In genomic region chr3:128374746-128375445, GRCh38 we compare ENCODE assay signal across 1 cellular context.
TF ChIP-seq lines count a peak whose summit lies in the region.

No MANE protein-coding gene starts in this region.

TF ChIP-seq in GM12878, 131 proteins besides CTCF, POLR2A, EP300 and RAD21 (continued from another document):
- TF ChIP-seq, protein P1, sequence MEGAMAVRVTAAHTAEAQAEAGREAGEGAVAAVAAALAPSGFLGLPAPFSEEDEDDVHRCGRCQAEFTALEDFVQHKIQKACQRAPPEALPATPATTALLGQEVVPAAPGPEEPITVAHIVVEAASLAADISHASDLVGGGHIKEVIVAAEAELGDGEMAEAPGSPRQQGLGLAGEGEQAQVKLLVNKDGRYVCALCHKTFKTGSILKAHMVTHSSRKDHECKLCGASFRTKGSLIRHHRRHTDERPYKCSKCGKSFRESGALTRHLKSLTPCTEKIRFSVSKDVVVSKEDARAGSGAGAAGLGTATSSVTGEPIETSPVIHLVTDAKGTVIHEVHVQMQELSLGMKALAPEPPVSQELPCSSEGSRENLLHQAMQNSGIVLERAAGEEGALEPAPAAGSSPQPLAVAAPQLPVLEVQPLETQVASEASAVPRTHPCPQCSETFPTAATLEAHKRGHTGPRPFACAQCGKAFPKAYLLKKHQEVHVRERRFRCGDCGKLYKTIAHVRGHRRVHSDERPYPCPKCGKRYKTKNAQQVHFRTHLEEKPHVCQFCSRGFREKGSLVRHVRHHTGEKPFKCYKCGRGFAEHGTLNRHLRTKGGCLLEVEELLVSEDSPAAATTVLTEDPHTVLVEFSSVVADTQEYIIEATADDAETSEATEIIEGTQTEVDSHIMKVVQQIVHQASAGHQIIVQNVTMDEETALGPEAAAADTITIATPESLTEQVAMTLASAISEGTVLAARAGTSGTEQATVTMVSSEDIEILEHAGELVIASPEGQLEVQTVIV (IDR thresholded peaks at IDR 0.05; ENCODE audit: borderline replicate concordance, partially characterized antibody), result no peak
- TF ChIP-seq ATF3 (IDR thresholded peaks at IDR 0.05; ENCODE audit: borderline replicate concordance, extremely low read depth, low read depth, low read length), result no peak
- peak; percentile 59; the same call in 1 of the 2 replicates for TF ChIP-seq SPI1 (IDR thresholded peaks at IDR 0.05; ENCODE audit: borderline replicate concordance, insufficient read depth, low read depth, low read length)
- TF ChIP-seq BCLAF1 (IDR thresholded peaks at IDR 0.05), result no peak
- no peak for TF ChIP-seq NKRF (conservative IDR thresholded peaks at IDR 0.05)
- TF ChIP-seq, protein P2, sequence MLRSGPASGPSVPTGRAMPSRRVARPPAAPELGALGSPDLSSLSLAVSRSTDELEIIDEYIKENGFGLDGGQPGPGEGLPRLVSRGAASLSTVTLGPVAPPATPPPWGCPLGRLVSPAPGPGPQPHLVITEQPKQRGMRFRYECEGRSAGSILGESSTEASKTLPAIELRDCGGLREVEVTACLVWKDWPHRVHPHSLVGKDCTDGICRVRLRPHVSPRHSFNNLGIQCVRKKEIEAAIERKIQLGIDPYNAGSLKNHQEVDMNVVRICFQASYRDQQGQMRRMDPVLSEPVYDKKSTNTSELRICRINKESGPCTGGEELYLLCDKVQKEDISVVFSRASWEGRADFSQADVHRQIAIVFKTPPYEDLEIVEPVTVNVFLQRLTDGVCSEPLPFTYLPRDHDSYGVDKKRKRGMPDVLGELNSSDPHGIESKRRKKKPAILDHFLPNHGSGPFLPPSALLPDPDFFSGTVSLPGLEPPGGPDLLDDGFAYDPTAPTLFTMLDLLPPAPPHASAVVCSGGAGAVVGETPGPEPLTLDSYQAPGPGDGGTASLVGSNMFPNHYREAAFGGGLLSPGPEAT (IDR thresholded peaks at IDR 0.05; ENCODE audit: low read depth), result no peak
- TF ChIP-seq KLF5 (IDR thresholded peaks at IDR 0.05; ENCODE audit: partially characterized antibody), result no peak
- TF ChIP-seq SMARCA5 (IDR thresholded peaks at IDR 0.05), result no peak
- no peak for TF ChIP-seq FOXM1 (IDR thresholded peaks at IDR 0.05; ENCODE audit: low read depth, low read length)
- TF ChIP-seq TCF7 (IDR thresholded peaks at IDR 0.05; ENCODE audit: borderline replicate concordance), result no peak
- TF ChIP-seq NFIC (IDR thresholded peaks at IDR 0.05; ENCODE audit: low read depth, low read length), result no peak
- TF ChIP-seq JUNB (IDR thresholded peaks at IDR 0.05), result no peak
- TF ChIP-seq MEF2B (IDR thresholded peaks at IDR 0.05; ENCODE audit: partially characterized antibody, poor library complexity, severe bottlenecking), result peak; percentile 90
- TF ChIP-seq RELA (IDR thresholded peaks at IDR 0.05; ENCODE audit: borderline replicate concordance, partially characterized antibody), result no peak
- TF ChIP-seq, protein P3, sequence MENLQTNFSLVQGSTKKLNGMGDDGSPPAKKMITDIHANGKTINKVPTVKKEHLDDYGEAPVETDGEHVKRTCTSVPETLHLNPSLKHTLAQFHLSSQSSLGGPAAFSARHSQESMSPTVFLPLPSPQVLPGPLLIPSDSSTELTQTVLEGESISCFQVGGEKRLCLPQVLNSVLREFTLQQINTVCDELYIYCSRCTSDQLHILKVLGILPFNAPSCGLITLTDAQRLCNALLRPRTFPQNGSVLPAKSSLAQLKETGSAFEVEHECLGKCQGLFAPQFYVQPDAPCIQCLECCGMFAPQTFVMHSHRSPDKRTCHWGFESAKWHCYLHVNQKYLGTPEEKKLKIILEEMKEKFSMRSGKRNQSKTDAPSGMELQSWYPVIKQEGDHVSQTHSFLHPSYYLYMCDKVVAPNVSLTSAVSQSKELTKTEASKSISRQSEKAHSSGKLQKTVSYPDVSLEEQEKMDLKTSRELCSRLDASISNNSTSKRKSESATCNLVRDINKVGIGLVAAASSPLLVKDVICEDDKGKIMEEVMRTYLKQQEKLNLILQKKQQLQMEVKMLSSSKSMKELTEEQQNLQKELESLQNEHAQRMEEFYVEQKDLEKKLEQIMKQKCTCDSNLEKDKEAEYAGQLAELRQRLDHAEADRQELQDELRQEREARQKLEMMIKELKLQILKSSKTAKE (IDR thresholded peaks at IDR 0.05; ENCODE audit: low read depth, poor library complexity, severe bottlenecking), result peak; percentile 62
